ENCODE assay signal across 8 cellular contexts in the genomic region with DNA sequence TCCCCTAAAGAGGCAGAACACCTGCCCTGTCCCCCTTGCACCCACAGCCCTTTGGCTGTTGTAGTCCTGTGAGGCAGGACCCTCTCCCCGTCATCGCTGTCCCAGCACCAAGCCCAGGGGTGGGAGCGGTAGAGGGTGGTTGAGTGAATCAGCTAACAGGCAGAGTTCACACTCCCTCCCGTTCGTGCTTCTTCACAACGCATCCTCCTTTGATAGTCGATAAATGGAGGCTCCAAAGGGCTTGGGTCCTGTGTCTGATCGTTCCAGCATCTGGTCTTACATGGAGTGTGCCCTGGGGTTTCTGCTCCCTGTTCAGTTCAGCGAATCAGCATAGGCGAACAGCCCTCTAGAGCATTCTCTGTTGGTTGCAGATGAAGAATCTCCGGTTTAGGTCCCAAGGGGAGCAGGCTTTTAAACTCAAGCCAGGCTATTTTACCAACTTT. TPM values are rescaled to one million over a fixed set of nuclear protein-coding genes. Genes with fewer than 3 reads are reported as not detected.
A peak's percentile ranks its signal among the peaks of the same experiment; 100 is the strongest.
DNase-seq lines count a peak whose midpoint lies in the region; ATAC-seq and TF ChIP-seq lines count a peak whose summit lies in the region.

No MANE protein-coding gene starts in this region.

- H3K36me3 ChIP-seq in DND-41 (ENCODE audit: insufficient read depth, low read length) (peaks cover 51% of the 10 kb centered on the region), mucosa of descending colon (ENCODE audit: low read depth) (no peaks in the 10 kb centered on the region)

- no peak for DNase-seq in DND-41
- peak; percentile 81 for DNase-seq in NAMALWA (ENCODE audit: low spot score)
- peak; percentile 12 for DNase-seq in cerebellum (ENCODE audit: low spot score)
- peak in 2 of 3 donors; percentile 23 to 47 for DNase-seq in mucosa of descending colon
- DNase-seq in dedifferentiated amniotic fluid mesenchymal stem cell (ENCODE audit: extremely low spot score): no peak
- DNase-seq in kidney tubule cell (ENCODE audit: low spot score): no peak
- no peak for DNase-seq in GF-D8 (lab: John Stamatoyannopoulos, UW)

- intact Hi-C loops in mucosa of descending colon (cut with DNase I, micrococcal nuclease): no loop called here

- H3K9me3 ChIP-seq in DND-41 (ENCODE audit: insufficient read depth, low read length, severe bottlenecking): no peaks in the 10 kb centered on the region
- no peaks in the 10 kb centered on the region for H3K9me3 ChIP-seq in mucosa of descending colon

- peak overlapping the region; percentile 97 for H2AFZ ChIP-seq in DND-41 (ENCODE audit: low read depth, low read length)

- ATAC-seq in DND-41 (ENCODE audit: insufficient read depth, low read depth): no peak
- no peak for ATAC-seq in mucosa of descending colon
- no peak for ATAC-seq in HG03432 (IDR thresholded peaks at IDR 0.05; ENCODE audit: unreplicated experiment)

- H3K4me3 ChIP-seq in DND-41 (ENCODE audit: low read depth in 1 of 2, low read length in 2 of 2) (peak overlapping the region in 1 of 2 experiments; percentile 94; a peak in 2 of 4 replicates), mucosa of descending colon (no peak overlapping the region)

- H3K27ac ChIP-seq in DND-41 (ENCODE audit: low read length): peak overlapping the region; percentile 95

- peaks cover 36% of the 10 kb centered on the region for H3K79me2 ChIP-seq in DND-41 (ENCODE audit: insufficient read depth, low read length)

- peak overlapping the region; percentile 95 for H3K9ac ChIP-seq in DND-41 (ENCODE audit: low read depth, low read length)

- no peaks in the 10 kb centered on the region for H3K27me3 ChIP-seq in DND-41 (ENCODE audit: insufficient read depth, low read length, poor library complexity)

- TF ChIP-seq CTCF in DND-41 (IDR thresholded peaks at IDR 0.05; ENCODE audit: borderline replicate concordance, extremely low read depth, low read length, poor library complexity, severe bottlenecking): no peak
- no peak for TF ChIP-seq CTCF in mucosa of descending colon (IDR thresholded peaks at IDR 0.05)

- peak overlapping the region; percentile 96 for H3K4me2 ChIP-seq in DND-41 (ENCODE audit: insufficient read depth, low read length)

- H3K4me1 ChIP-seq in DND-41 (ENCODE audit: insufficient read depth, low read length) (peaks cover 76% of the 10 kb centered on the region), mucosa of descending colon (ENCODE audit: low read depth) (peaks cover 26% of the 10 kb centered on the region)

- 0 out of 2 replicates have a peak, but pooled peaks cover under 1% of the 10 kb centered on the region for H4K20me1 ChIP-seq in DND-41 (ENCODE audit: insufficient read depth, low read length)

RNA-seq across cellular contexts. Expression of gene HMCES, which starts 0.8 kb away (rescaled TPM):
- total RNA-seq in cerebellum (14.6 TPM), mucosa of descending colon (10 to 100 TPM; 37.0 to 44.1 (median 41.4) TPM)

RNA-seq across cellular contexts. Expression of gene COPG1, which starts 28.4 kb away (rescaled TPM):
- total RNA-seq in cerebellum: 70.9 TPM
- total RNA-seq in mucosa of descending colon: 100 to 1,000 TPM; 157 to 274 (median 228) TPM

Comparison
In these comparisons a context has a peak if more than half of its experiments do, and no peak if none do; other contexts are left out.
1. DNase-seq: peak in NAMALWA (single experiment), cerebellum (single experiment) and mucosa of descending colon (2 of 3); none in DND-41 (single experiment), dedifferentiated amniotic fluid mesenchymal stem cell (single experiment), kidney tubule cell (single experiment) and GF-D8 (single experiment).